In the genomic region with DNA sequence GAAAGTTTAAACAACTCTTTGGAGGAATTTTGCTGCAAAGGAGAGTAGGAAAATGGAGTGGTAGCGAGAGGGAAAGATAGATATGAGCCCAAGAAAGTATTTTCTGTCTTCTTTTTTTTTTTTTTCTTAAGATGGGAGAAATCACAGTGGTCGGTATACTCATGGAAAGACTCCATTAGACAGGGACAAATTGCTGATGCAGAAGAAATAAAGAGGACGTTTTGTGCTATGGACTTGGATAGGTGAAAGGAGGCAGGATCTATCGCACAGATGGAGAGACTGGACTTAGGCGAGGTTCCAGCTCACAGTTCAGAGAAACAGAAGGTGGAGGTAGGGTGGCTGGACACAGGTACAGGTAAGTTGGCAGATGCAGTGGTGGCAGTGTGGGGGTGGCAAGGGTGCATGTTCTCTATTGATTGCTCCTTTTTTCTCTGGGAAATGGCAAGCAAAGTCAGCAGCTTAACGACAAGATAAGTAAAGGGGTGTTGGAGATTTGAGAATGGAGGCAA, we compare ENCODE assay signal across 31 cellular contexts.
"Had no signal": no experiment of that assay in that cellular context is flagged by ENCODE, and none has a peak within 500 bp of the region (broad histone marks: within the 10 kb centered on the region; RNA-seq: fewer than 3 reads in every experiment).

No MANE protein-coding gene starts in this region.

- H3K4me1 ChIP-seq: foreskin keratinocyte had no signal

- DNase-seq: activated B cell treated with CpG ODN at 0.5 μM for 24 hours; activated CD4-positive, alpha-beta T cell treated with anti-CD3 and anti-CD28 coated beads for 48 hours; activated CD4-positive, alpha-beta T cell treated with anti-CD3 and anti-CD28 coated beads, Interleukin-2, amount 50 U/mL, for 1 hour; activated CD4-positive, alpha-beta T cell treated with anti-CD3 and anti-CD28 coated beads, Interleukin-2, amount 50 U/mL, for 48 hours; activated CD8-positive, alpha-beta memory T cell treated with anti-CD3 and anti-CD28 coated beads for 24 hours; activated CD8-positive, alpha-beta T cell treated with anti-CD3 and anti-CD28 coated beads for 36 hours; activated effector memory CD4-positive, alpha-beta T cell treated with Interleukin-2 at 50 U/mL for 16 hours; activated gamma-delta T cell treated with Interleukin-2 at 50 U/mL for 16 hours; activated naive CD4-positive, alpha-beta T cell treated with anti-CD3 and anti-CD28 coated beads, Interleukin-2, amount 50 U/mL, for 16 hours; activated naive CD4-positive, alpha-beta T cell treated with Interleukin-2 at 50 U/mL for 16 hours; activated T-cell treated with anti-CD3 and anti-CD28 coated beads, Interleukin-2, amount 50 U/mL, for 4 hours; amniotic stem cell; anterior cingulate cortex; brain microvascular endothelial cell; cortex of kidney; dermis blood vessel endothelial cell; effector CD4-positive, alpha-beta T cell; effector memory CD8-positive, alpha-beta T cell; erythroblast; foreskin keratinocyte; gastrocnemius medialis; glutamatergic neuron; heart left ventricle; T-helper 17 cell; T1000; WERI-Rb-1 had no signal

- ATAC-seq: activated CD4-positive, CD25-positive, alpha-beta regulatory T cell treated with anti-CD3 and anti-CD28 coated beads, Interleukin-2, amount 50 U/mL, for 24 hours; activated CD8-positive, alpha-beta T cell treated with anti-CD3 and anti-CD28 coated beads for 36 hours; activated T-cell treated with anti-CD3 and anti-CD28 coated beads, Interleukin-2, amount 50 U/mL, for 4 hours; activated T-helper 17 cell treated with anti-CD3 and anti-CD28 coated beads, Interleukin-2, amount 50 U/mL, for 72 hours; effector memory CD8-positive, alpha-beta T cell; foreskin keratinocyte; gastrocnemius medialis; heart left ventricle; T-helper 17 cell had no signal

- H3K27ac ChIP-seq: brain microvascular endothelial cell, esophagus muscularis mucosa, foreskin keratinocyte, gastrocnemius medialis, heart left ventricle had no signal

- H3K36me3 ChIP-seq: brain microvascular endothelial cell, esophagus muscularis mucosa, gastrocnemius medialis, heart left ventricle, WERI-Rb-1 had no signal

- H3K9me3 ChIP-seq: esophagus muscularis mucosa, gastrocnemius medialis, heart left ventricle had no signal

- H3K4me3 ChIP-seq: esophagus muscularis mucosa, gastrocnemius medialis, heart left ventricle had no signal

- H3K27me3 ChIP-seq: brain microvascular endothelial cell, esophagus muscularis mucosa, gastrocnemius medialis, heart left ventricle had no signal

- FAIRE-seq: astrocyte, colon had no signal
